In genomic region chr20:8043687-8044278, GRCh38 we compare ENCODE assay signal across 8 cellular contexts. TPM values are rescaled to one million over a fixed set of nuclear protein-coding genes. Genes with fewer than 3 reads are reported as not detected.
DNase-seq lines count a peak whose midpoint lies in the region; ATAC-seq lines count a peak whose summit lies in the region.

No MANE protein-coding gene starts in this region.

- no peaks in the 10 kb centered on the region for H3K36me3 Mint-ChIP-seq in activated CD8-positive, alpha-beta T cell treated with anti-CD3 and anti-CD28 coated beads, Interleukin-2, amount 10 ng/mL, durations not matched to agents 7 days and 5 days (ENCODE audit: low read depth)

- peak; percentile 85 for ATAC-seq in GM19035 (IDR thresholded peaks at IDR 0.05; ENCODE audit: unreplicated experiment)
- peak; percentile 75 for ATAC-seq in HG03196 (IDR thresholded peaks at IDR 0.05; ENCODE audit: unreplicated experiment)
- peak; percentile 79 for ATAC-seq in activated CD8-positive, alpha-beta T cell treated with anti-CD3 and anti-CD28 coated beads, Interleukin-2, amount 10 ng/mL, durations not matched to agents 7 days and 5 days
- ATAC-seq in Right ventricle myocardium superior (ENCODE audit: poor library complexity) = peak; percentile 84

- H3K27ac Mint-ChIP-seq in activated CD8-positive, alpha-beta T cell treated with anti-CD3 and anti-CD28 coated beads, Interleukin-2, amount 10 ng/mL, durations not matched to agents 7 days and 5 days = no peak overlapping the region

- peaks cover 23% of the 10 kb centered on the region for H3K27me3 Mint-ChIP-seq in activated CD8-positive, alpha-beta T cell treated with anti-CD3 and anti-CD28 coated beads, Interleukin-2, amount 10 ng/mL, durations not matched to agents 7 days and 5 days (ENCODE audit: low read depth)

- H3K4me1 Mint-ChIP-seq in activated CD8-positive, alpha-beta T cell treated with anti-CD3 and anti-CD28 coated beads, Interleukin-2, amount 10 ng/mL, durations not matched to agents 7 days and 5 days (ENCODE audit: low read depth) = peaks cover 1% of the 10 kb centered on the region

- intact Hi-C loops in Right ventricle myocardium superior (cut with DNase I) = loop anchor here (5.0 kb wide), 1 partner anchor 679 kb away; no protein-coding TSS in a partner anchor

- DNase-seq in DMS114 treated with DMSO at 0.1 percent for 48 hours (lab: John Stamatoyannopoulos, UW; ENCODE audit: unreplicated experiment) (peak; percentile 60), NCI-H2171 (lab: John Stamatoyannopoulos, UW) (peak; percentile 59), Right ventricle myocardium superior (no peak), retina (peak; percentile 26)
- DNase-seq in activated CD8-positive, alpha-beta T cell treated with anti-CD3 and anti-CD28 coated beads, Interleukin-2, amount 10 ng/mL, durations not matched to agents 7 days and 5 days = peak; percentile 49
- no peak for DNase-seq in activated CD4-positive, alpha-beta T cell treated with anti-CD3 and anti-CD28 coated beads for 1 hour

- CTCF ChIA-PET in activated CD8-positive, alpha-beta T cell treated with anti-CD3 and anti-CD28 coated beads, Interleukin-2, amount 10 ng/mL, durations not matched to agents 7 days and 5 days (lab: Charles Lee) = interaction anchor here (0.7 to 7.0 kb wide), 26 partner anchors 9 to 678 kb away, joined by 3 to 82 read pairs (median 5); partner anchors contain the start of genes PLCB1 and TMX4

- no peaks in the 10 kb centered on the region for H3K9me3 Mint-ChIP-seq in activated CD8-positive, alpha-beta T cell treated with anti-CD3 and anti-CD28 coated beads, Interleukin-2, amount 10 ng/mL, durations not matched to agents 7 days and 5 days (ENCODE audit: insufficient read depth)

- H3K4me3 Mint-ChIP-seq in activated CD8-positive, alpha-beta T cell treated with anti-CD3 and anti-CD28 coated beads, Interleukin-2, amount 10 ng/mL, durations not matched to agents 7 days and 5 days = no peak overlapping the region

- POLR2A ChIA-PET in activated CD8-positive, alpha-beta T cell treated with anti-CD3 and anti-CD28 coated beads, Interleukin-2, amount 10 ng/mL, durations not matched to agents 7 days and 5 days (lab: Charles Lee) = no interaction called here

RNA-seq across cellular contexts. Expression of gene TMX4, which starts 24.2 kb away (rescaled TPM):
- 10 to 100 TPM; 24.9 to 31.6 TPM for total RNA-seq in activated CD8-positive, alpha-beta T cell treated with anti-CD3 and anti-CD28 coated beads, Interleukin-2, amount 10 ng/mL, durations not matched to agents 7 days and 5 days
- total RNA-seq in Right ventricle myocardium superior = 123 TPM

Comparison
In these comparisons a context has a peak if more than half of its experiments do, and no peak if none do; other contexts are left out.
1. DNase-seq: peak in DMS114 treated with DMSO at 0.1 percent for 48 hours (single experiment), NCI-H2171 (single experiment), activated CD8-positive, alpha-beta T cell treated with anti-CD3 and anti-CD28 coated beads, Interleukin-2, amount 10 ng/mL, durations not matched to agents 7 days and 5 days (single experiment) and retina (single experiment); none in Right ventricle myocardium superior (single experiment) and activated CD4-positive, alpha-beta T cell treated with anti-CD3 and anti-CD28 coated beads for 1 hour (single experiment).
2. Peak in every context shown above with its lines, with median percentiles within 50 percentile points of each other: ATAC-seq.